Comparison of ENCODE assay signal across 1 cellular context in genomic region chr7:101217388-101218235, GRCh38.
TF ChIP-seq lines count a peak whose summit lies in the region.

A gene with protein sequence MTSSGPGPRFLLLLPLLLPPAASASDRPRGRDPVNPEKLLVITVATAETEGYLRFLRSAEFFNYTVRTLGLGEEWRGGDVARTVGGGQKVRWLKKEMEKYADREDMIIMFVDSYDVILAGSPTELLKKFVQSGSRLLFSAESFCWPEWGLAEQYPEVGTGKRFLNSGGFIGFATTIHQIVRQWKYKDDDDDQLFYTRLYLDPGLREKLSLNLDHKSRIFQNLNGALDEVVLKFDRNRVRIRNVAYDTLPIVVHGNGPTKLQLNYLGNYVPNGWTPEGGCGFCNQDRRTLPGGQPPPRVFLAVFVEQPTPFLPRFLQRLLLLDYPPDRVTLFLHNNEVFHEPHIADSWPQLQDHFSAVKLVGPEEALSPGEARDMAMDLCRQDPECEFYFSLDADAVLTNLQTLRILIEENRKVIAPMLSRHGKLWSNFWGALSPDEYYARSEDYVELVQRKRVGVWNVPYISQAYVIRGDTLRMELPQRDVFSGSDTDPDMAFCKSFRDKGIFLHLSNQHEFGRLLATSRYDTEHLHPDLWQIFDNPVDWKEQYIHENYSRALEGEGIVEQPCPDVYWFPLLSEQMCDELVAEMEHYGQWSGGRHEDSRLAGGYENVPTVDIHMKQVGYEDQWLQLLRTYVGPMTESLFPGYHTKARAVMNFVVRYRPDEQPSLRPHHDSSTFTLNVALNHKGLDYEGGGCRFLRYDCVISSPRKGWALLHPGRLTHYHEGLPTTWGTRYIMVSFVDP (minus strand): TSS chr7:101217581. CDS start chr7:101217274, 307 bp downstream.
ZNHIT1 (plus strand) TSS chr7:101218165; CDS start chr7:101218196, 31 bp downstream.

TF ChIP-seq in HEK293, 187 proteins besides CTCF, POLR2A, EP300 and RAD21 (continued from another document and continues in another):
- TF ChIP-seq SETDB1 (IDR thresholded peaks at IDR 0.05; ENCODE audit: insufficient read length, low read length) (no peak), ZSCAN30 (tag by site-specific recombination; IDR thresholded peaks at IDR 0.05) (peak; percentile 36; the same call in 1 of the 2 replicates), ZNF433 (tag by site-specific recombination; IDR thresholded peaks at IDR 0.05; ENCODE audit: low read depth) (no peak), ZNF274 (IDR thresholded peaks at IDR 0.05; ENCODE audit: low read length) (no peak), ZNF274 (tag by site-specific recombination; IDR thresholded peaks at IDR 0.05; ENCODE audit: borderline replicate concordance) (no peak), ATF2 (tag by site-specific recombination; IDR thresholded peaks at IDR 0.05; ENCODE audit: low read depth) (no peak), RBAK (tag by site-specific recombination; IDR thresholded peaks at IDR 0.05) (no peak), ZNF138 (tag by site-specific recombination; IDR thresholded peaks at IDR 0.05; ENCODE audit: borderline replicate concordance) (no peak), ZFP3 (tag by site-specific recombination; IDR thresholded peaks at IDR 0.05; ENCODE audit: low read depth) (no peak), ZNF670 (tag by site-specific recombination; IDR thresholded peaks at IDR 0.05; ENCODE audit: low read depth) (no peak), ZFP37 (tag by site-specific recombination; IDR thresholded peaks at IDR 0.05) (no peak; the same call in 1 of the 2 replicates), SP2 (tag by site-specific recombination; IDR thresholded peaks at IDR 0.05) (peak; percentile 92), ZNF404 (tag by site-specific recombination; IDR thresholded peaks at IDR 0.05) (no peak), ZNF580 (tag by site-specific recombination; IDR thresholded peaks at IDR 0.05) (no peak), ZNF624 (tag by site-specific recombination; IDR thresholded peaks at IDR 0.05) (no peak), ZNF677 (tag by site-specific recombination; IDR thresholded peaks at IDR 0.05) (no peak), ZBTB48 (tag by site-specific recombination; IDR thresholded peaks at IDR 0.05) (no peak; the same call in 1 of the 2 replicates), ZNF654 (tag by site-specific recombination; IDR thresholded peaks at IDR 0.05; ENCODE audit: low read depth) (no peak), ZNF16 (tag by site-specific recombination; IDR thresholded peaks at IDR 0.05; ENCODE audit: low read depth) (no peak), ZNF629 (tag by site-specific recombination; IDR thresholded peaks at IDR 0.05) (peak; percentile 78), ZNF248 (tag by site-specific recombination; IDR thresholded peaks at IDR 0.05) (no peak), KLF8 (tag by site-specific recombination; IDR thresholded peaks at IDR 0.05) (peak; percentile 60; the same call in 1 of the 2 replicates), ZNF23 (tag by site-specific recombination; IDR thresholded peaks at IDR 0.05; ENCODE audit: borderline replicate concordance) (no peak), ZNF555 (tag by site-specific recombination; conservative IDR thresholded peaks at IDR 0.05) (no peak), ZNF416 (tag by site-specific recombination; IDR thresholded peaks at IDR 0.05) (no peak), ZNF560 (tag by site-specific recombination; IDR thresholded peaks at IDR 0.05; ENCODE audit: borderline replicate concordance) (no peak), ZNF311 (tag by site-specific recombination; IDR thresholded peaks at IDR 0.05; ENCODE audit: borderline replicate concordance) (no peak), GLIS1 (tag by site-specific recombination; IDR thresholded peaks at IDR 0.05) (no peak), TRIM28 (IDR thresholded peaks at IDR 0.05; ENCODE audit: borderline replicate concordance, low read length) (no peak), HOXD13 (CRISPR knock-in tag; IDR thresholded peaks at IDR 0.05; ENCODE audit: borderline replicate concordance) (no peak), ZNF776 (tag by site-specific recombination; IDR thresholded peaks at IDR 0.05; ENCODE audit: borderline replicate concordance) (no peak), ZNF324 (tag by site-specific recombination; IDR thresholded peaks at IDR 0.05) (no peak; the same call in 1 of the 2 replicates), ZEB2 (tag by site-specific recombination; IDR thresholded peaks at IDR 0.05) (peak; percentile 46; the same call in 1 of the 2 replicates), ZNF623 (tag by site-specific recombination; IDR thresholded peaks at IDR 0.05) (no peak), EGR2 (tag by site-specific recombination; IDR thresholded peaks at IDR 0.05; ENCODE audit: low read depth) (peak; percentile 65), ZNF169 (tag by site-specific recombination; IDR thresholded peaks at IDR 0.05) (no peak), ZNF423 (tag by site-specific recombination; IDR thresholded peaks at IDR 0.05) (peak; percentile 5; the same call in 1 of the 2 replicates), ZNF549 (tag by site-specific recombination; IDR thresholded peaks at IDR 0.05) (no peak), ZNF530 (tag by site-specific recombination; IDR thresholded peaks at IDR 0.05; ENCODE audit: low read depth) (no peak), ELK4 (IDR thresholded peaks at IDR 0.05; ENCODE audit: borderline replicate concordance, low read depth, low read length) (no peak), ZNF133 (tag by site-specific recombination; IDR thresholded peaks at IDR 0.05) (no peak), ZNF660 (tag by site-specific recombination; IDR thresholded peaks at IDR 0.05) (0 out of 2 replicates have a peak, but pooled peaks have one; percentile 3), PRDM1 (tag by site-specific recombination; IDR thresholded peaks at IDR 0.05) (no peak), ZNF202 (tag by site-specific recombination; IDR thresholded peaks at IDR 0.05; ENCODE audit: borderline replicate concordance) (no peak), ZNF571 (tag by site-specific recombination; IDR thresholded peaks at IDR 0.05) (no peak), ZNF791 (tag by site-specific recombination; IDR thresholded peaks at IDR 0.05) (no peak), ZNF626 (tag by site-specific recombination; IDR thresholded peaks at IDR 0.05) (no peak)
- TF ChIP-seq, protein P1, sequence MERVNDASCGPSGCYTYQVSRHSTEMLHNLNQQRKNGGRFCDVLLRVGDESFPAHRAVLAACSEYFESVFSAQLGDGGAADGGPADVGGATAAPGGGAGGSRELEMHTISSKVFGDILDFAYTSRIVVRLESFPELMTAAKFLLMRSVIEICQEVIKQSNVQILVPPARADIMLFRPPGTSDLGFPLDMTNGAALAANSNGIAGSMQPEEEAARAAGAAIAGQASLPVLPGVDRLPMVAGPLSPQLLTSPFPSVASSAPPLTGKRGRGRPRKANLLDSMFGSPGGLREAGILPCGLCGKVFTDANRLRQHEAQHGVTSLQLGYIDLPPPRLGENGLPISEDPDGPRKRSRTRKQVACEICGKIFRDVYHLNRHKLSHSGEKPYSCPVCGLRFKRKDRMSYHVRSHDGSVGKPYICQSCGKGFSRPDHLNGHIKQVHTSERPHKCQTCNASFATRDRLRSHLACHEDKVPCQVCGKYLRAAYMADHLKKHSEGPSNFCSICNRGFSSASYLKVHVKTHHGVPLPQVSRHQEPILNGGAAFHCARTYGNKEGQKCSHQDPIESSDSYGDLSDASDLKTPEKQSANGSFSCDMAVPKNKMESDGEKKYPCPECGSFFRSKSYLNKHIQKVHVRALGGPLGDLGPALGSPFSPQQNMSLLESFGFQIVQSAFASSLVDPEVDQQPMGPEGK (tag by site-specific recombination; IDR thresholded peaks at IDR 0.05), result peak; percentile 79
- TF ChIP-seq, protein P2, sequence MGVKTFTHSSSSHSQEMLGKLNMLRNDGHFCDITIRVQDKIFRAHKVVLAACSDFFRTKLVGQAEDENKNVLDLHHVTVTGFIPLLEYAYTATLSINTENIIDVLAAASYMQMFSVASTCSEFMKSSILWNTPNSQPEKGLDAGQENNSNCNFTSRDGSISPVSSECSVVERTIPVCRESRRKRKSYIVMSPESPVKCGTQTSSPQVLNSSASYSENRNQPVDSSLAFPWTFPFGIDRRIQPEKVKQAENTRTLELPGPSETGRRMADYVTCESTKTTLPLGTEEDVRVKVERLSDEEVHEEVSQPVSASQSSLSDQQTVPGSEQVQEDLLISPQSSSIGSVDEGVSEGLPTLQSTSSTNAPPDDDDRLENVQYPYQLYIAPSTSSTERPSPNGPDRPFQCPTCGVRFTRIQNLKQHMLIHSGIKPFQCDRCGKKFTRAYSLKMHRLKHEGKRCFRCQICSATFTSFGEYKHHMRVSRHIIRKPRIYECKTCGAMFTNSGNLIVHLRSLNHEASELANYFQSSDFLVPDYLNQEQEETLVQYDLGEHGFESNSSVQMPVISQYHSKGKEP (tag by site-specific recombination; IDR thresholded peaks at IDR 0.05), result no peak
- TF ChIP-seq, protein P3, sequence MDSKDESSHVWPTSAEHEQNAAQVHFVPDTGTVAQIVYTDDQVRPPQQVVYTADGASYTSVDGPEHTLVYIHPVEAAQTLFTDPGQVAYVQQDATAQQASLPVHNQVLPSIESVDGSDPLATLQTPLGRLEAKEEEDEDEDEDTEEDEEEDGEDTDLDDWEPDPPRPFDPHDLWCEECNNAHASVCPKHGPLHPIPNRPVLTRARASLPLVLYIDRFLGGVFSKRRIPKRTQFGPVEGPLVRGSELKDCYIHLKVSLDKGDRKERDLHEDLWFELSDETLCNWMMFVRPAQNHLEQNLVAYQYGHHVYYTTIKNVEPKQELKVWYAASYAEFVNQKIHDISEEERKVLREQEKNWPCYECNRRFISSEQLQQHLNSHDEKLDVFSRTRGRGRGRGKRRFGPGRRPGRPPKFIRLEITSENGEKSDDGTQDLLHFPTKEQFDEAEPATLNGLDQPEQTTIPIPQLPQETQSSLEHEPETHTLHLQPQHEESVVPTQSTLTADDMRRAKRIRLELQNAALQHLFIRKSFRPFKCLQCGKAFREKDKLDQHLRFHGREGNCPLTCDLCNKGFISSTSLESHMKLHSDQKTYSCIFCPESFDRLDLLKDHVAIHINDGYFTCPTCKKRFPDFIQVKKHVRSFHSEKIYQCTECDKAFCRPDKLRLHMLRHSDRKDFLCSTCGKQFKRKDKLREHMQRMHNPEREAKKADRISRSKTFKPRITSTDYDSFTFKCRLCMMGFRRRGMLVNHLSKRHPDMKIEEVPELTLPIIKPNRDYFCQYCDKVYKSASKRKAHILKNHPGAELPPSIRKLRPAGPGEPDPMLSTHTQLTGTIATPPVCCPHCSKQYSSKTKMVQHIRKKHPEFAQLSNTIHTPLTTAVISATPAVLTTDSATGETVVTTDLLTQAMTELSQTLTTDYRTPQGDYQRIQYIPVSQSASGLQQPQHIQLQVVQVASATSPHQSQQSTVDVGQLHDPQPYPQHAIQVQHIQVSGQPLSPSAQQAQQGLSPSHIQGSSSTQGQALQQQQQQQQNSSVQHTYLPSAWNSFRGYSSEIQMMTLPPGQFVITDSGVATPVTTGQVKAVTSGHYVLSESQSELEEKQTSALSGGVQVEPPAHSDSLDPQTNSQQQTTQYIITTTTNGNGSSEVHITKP (tag by site-specific recombination; IDR thresholded peaks at IDR 0.05), result no peak
- TF ChIP-seq, protein P4, sequence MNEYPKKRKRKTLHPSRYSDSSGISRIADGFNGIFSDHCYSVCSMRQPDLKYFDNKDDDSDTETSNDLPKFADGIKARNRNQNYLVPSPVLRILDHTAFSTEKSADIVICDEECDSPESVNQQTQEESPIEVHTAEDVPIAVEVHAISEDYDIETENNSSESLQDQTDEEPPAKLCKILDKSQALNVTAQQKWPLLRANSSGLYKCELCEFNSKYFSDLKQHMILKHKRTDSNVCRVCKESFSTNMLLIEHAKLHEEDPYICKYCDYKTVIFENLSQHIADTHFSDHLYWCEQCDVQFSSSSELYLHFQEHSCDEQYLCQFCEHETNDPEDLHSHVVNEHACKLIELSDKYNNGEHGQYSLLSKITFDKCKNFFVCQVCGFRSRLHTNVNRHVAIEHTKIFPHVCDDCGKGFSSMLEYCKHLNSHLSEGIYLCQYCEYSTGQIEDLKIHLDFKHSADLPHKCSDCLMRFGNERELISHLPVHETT (tag by site-specific recombination; IDR thresholded peaks at IDR 0.05), result 0 out of 2 replicates have a peak, but pooled peaks have one; percentile 35
- TF ChIP-seq, protein P5, sequence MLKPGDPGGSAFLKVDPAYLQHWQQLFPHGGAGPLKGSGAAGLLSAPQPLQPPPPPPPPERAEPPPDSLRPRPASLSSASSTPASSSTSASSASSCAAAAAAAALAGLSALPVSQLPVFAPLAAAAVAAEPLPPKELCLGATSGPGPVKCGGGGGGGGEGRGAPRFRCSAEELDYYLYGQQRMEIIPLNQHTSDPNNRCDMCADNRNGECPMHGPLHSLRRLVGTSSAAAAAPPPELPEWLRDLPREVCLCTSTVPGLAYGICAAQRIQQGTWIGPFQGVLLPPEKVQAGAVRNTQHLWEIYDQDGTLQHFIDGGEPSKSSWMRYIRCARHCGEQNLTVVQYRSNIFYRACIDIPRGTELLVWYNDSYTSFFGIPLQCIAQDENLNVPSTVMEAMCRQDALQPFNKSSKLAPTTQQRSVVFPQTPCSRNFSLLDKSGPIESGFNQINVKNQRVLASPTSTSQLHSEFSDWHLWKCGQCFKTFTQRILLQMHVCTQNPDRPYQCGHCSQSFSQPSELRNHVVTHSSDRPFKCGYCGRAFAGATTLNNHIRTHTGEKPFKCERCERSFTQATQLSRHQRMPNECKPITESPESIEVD (tag by site-specific recombination; IDR thresholded peaks at IDR 0.05), result no peak
